In genomic region chr11:79439893-79440450, GRCh38 we compare ENCODE assay signal across 8 cellular contexts. TPM values are rescaled to one million over a fixed set of nuclear protein-coding genes. Genes with fewer than 3 reads are reported as not detected.
DNase-seq lines count a peak whose midpoint lies in the region; ATAC-seq and TF ChIP-seq lines count a peak whose summit lies in the region.

No MANE protein-coding gene starts in this region.

- no peak overlapping the region for H3K27ac Mint-ChIP-seq in stimulated activated naive CD8-positive, alpha-beta T cell treated with anti-CD3 and anti-CD28 coated beads, Interleukin-15, amount 100 ng/mL, for 72 hours
- no peak overlapping the region for H3K27ac Mint-ChIP-seq in chondrocyte (ENCODE audit: unreplicated experiment)

- peaks cover 25% of the 10 kb centered on the region for H3K4me1 Mint-ChIP-seq in stimulated activated naive CD8-positive, alpha-beta T cell treated with anti-CD3 and anti-CD28 coated beads, Interleukin-15, amount 100 ng/mL, for 72 hours
- peaks cover 37% of the 10 kb centered on the region for H3K4me1 Mint-ChIP-seq in chondrocyte (ENCODE audit: low read depth)

- H3K27ac ChIP-seq in liver (ENCODE audit: low read depth in 1 of 2, low read length in 2 of 2): no peak overlapping the region
- peak overlapping the region in 3 of 4 donors; percentile 35 to 63 (median 53) for H3K27ac ChIP-seq in upper lobe of left lung

- TF ChIP-seq POLR2A in upper lobe of left lung (IDR thresholded peaks at IDR 0.05): no peak

- DNase-seq in stimulated activated naive CD8-positive, alpha-beta T cell treated with anti-CD3 and anti-CD28 coated beads, Interleukin-15, Interleukin-2, amounts not matched to agents 100 U/mL and 50 U/mL, for 24 hours: no peak
- DNase-seq in stimulated activated naive CD8-positive, alpha-beta T cell treated with anti-CD3 and anti-CD28 coated beads, Interleukin-15, amount 100 ng/mL, for 72 hours: no peak
- DNase-seq in chondrocyte (ENCODE audit: low spot score) (no peak), upper lobe of left lung (peak in 1 of 2 donors; percentile 87), H4 (ENCODE audit: low spot score) (no peak)
- DNase-seq in stimulated activated CD4-positive, alpha-beta T cell treated with anti-CD3 and anti-CD28 coated beads, Interleukin-12 subunit alpha, Interleukin-12 subunit beta, amount 100 ng/mL, for 4 hours: no peak

- H3K4me1 ChIP-seq in liver (ENCODE audit: control insufficient read depth in 4 of 4, insufficient read depth in 4 of 4, low read length in 3 of 4) (peaks cover 21 to 47% (median 27%) of the 10 kb centered on the region in 4 donors), upper lobe of left lung (peaks cover 30 to 43% (median 41%) of the 10 kb centered on the region in 4 donors)

- peaks cover 0 to 6% of the 10 kb centered on the region in 2 donors for H3K9me3 Mint-ChIP-seq in stimulated activated naive CD8-positive, alpha-beta T cell treated with anti-CD3 and anti-CD28 coated beads, Interleukin-15, amount 100 ng/mL, for 72 hours
- no peaks in the 10 kb centered on the region for H3K9me3 Mint-ChIP-seq in chondrocyte (ENCODE audit: low read depth)

- peaks cover 6 to 43% (median 30%) of the 10 kb centered on the region in 4 donors for H3K27me3 ChIP-seq in liver (ENCODE audit: control insufficient read depth in 4 of 4, insufficient read depth in 4 of 4, low read length in 3 of 4)
- H3K27me3 ChIP-seq in upper lobe of left lung: peaks cover 0 to 44% (median 24%) of the 10 kb centered on the region in 4 donors

- no peaks in the 10 kb centered on the region for H3K36me3 ChIP-seq in liver (ENCODE audit: control insufficient read depth in 4 of 4, insufficient read depth in 3 of 4, low read depth in 1 of 4, low read length in 3 of 4)
- H3K36me3 ChIP-seq in upper lobe of left lung: no peaks in the 10 kb centered on the region

- H3K9ac ChIP-seq in liver (ENCODE audit: low read depth in 1 of 2, low read length in 2 of 2): no peak overlapping the region

- TF ChIP-seq CTCF in chondrocyte (IDR thresholded peaks at IDR 0.05) (peak; percentile 32), liver (IDR thresholded peaks at IDR 0.05; ENCODE audit: low read depth, low read length, missing input control) (no peak), upper lobe of left lung (IDR thresholded peaks at IDR 0.05) (no peak)

- WGBS in liver: 3% methylated on average over 54 of the region's 54 CpGs
- no CpG with 5 or more reads among the region's 54 CpGs for WGBS in upper lobe of left lung, 2 donors

- H3K4me3 Mint-ChIP-seq in stimulated activated naive CD8-positive, alpha-beta T cell treated with anti-CD3 and anti-CD28 coated beads, Interleukin-15, amount 100 ng/mL, for 72 hours: peak overlapping the region in 1 of 2 donors; percentile 27
- H3K4me3 Mint-ChIP-seq in chondrocyte (ENCODE audit: unreplicated experiment): peak overlapping the region; percentile 75

- peak; percentile 11 for ATAC-seq in stimulated activated naive CD8-positive, alpha-beta T cell treated with anti-CD3 and anti-CD28 coated beads, Interleukin-15, Interleukin-2, amounts not matched to agents 100 U/mL and 50 U/mL, for 24 hours
- no peak for ATAC-seq in stimulated activated naive CD8-positive, alpha-beta T cell treated with anti-CD3 and anti-CD28 coated beads, Interleukin-15, amount 100 ng/mL, for 72 hours
- ATAC-seq in upper lobe of left lung (ENCODE audit: low FRiP score in 2 of 2) (peak in 1 of 2 donors; percentile 23), GM18517 (IDR thresholded peaks at IDR 0.05; ENCODE audit: unreplicated experiment) (no peak)

- no peaks in the 10 kb centered on the region for H3K36me3 Mint-ChIP-seq in chondrocyte (ENCODE audit: low read depth)

- TF ChIP-seq RAD21 in liver (IDR thresholded peaks at IDR 0.05): no peak

- H3K9me3 ChIP-seq in liver (ENCODE audit: control insufficient read depth in 4 of 4, low read length in 3 of 4) (peaks cover 0 to 3% (median 0%) of the 10 kb centered on the region in 4 donors), upper lobe of left lung (no peaks in the 10 kb centered on the region)

- TF ChIP-seq EP300 in upper lobe of left lung (IDR thresholded peaks at IDR 0.05): no peak

- H3K27me3 Mint-ChIP-seq in stimulated activated naive CD8-positive, alpha-beta T cell treated with anti-CD3 and anti-CD28 coated beads, Interleukin-15, amount 100 ng/mL, for 72 hours: peaks cover 88% of the 10 kb centered on the region
- peaks cover 23% of the 10 kb centered on the region for H3K27me3 Mint-ChIP-seq in chondrocyte (ENCODE audit: low read depth)

- H3K4me3 ChIP-seq in liver (ENCODE audit: low read depth in 1 of 3, low read length in 3 of 3) (peak overlapping the region in 2 of 3 donors; percentile 23 to 46), upper lobe of left lung (peak overlapping the region; percentile 13 to 54 (median 40))

TF ChIP-seq in liver, 16 proteins besides CTCF, POLR2A, EP300 and RAD21:
- TF ChIP-seq EGR1 (IDR thresholded peaks at IDR 0.05; ENCODE audit: low read depth in 2 of 2) (no peak), HNF4G (IDR thresholded peaks at IDR 0.05) (no peak), MAX (IDR thresholded peaks at IDR 0.05) (no peak), JUND (IDR thresholded peaks at IDR 0.05) (no peak), FOXA1 (IDR thresholded peaks at IDR 0.05) (no peak), REST (IDR thresholded peaks at IDR 0.05) (no peak), NR2F2 (IDR thresholded peaks at IDR 0.05) (no peak), FOXA2 (IDR thresholded peaks at IDR 0.05) (no peak), YY1 (IDR thresholded peaks at IDR 0.05) (no peak), ATF3 (IDR thresholded peaks at IDR 0.05) (no peak), HNF4A (conservative IDR thresholded peaks at IDR 0.05) (no peak), ZBTB33 (IDR thresholded peaks at IDR 0.05) (no peak), RXRA (IDR thresholded peaks at IDR 0.05) (no peak), TAF1 (conservative IDR thresholded peaks at IDR 0.05) (no peak), GABPA (IDR thresholded peaks at IDR 0.05 in 1 of 2, conservative IDR thresholded peaks at IDR 0.05 in 1 of 2) (no peak)
TF ChIP-seq in liver: peak in this region for 0.

RNA-seq across cellular contexts. Expression of gene TENM4, which starts 0.9 kb away (rescaled TPM):
- total RNA-seq in chondrocyte (2.8 to 34.3 TPM (median 3.8 TPM) in 3 replicates), liver (under 1 TPM; 0.25 to 0.33 TPM), upper lobe of left lung (10 to 100 TPM in 2 of 6 donors, 1 to 10 TPM in 3, under 1 TPM in 1; 0.11 to 20.0 (median 3.7) TPM)
- under 1 TPM; 0.02 to 0.03 TPM for polyA plus RNA-seq in liver
- 0.31 and 0.82 TPM in 2 replicates for total RNA-seq in H4 (2014; rRNA removed; shearing (Covaris generic))

Comparison
In these comparisons a context has a peak if more than half of its experiments do, and no peak if none do; other contexts are left out.
1. H3K27ac ChIP-seq: peak in upper lobe of left lung (3 of 4); none in liver (0 of 2).